In genomic region chr15:55835866-55836265, GRCh38 we compare ENCODE assay signal across 7 cellular contexts.
"Had no signal": no experiment of that assay in that cellular context is flagged by ENCODE, and none has a peak within 500 bp of the region (broad histone marks: within the 10 kb centered on the region; RNA-seq: fewer than 3 reads in every experiment).

No MANE protein-coding gene starts in this region.

- H3K27ac Mint-ChIP-seq: H9 had no signal

- H3K4me1 Mint-ChIP-seq: H9 had no signal

- H3K4me3 Mint-ChIP-seq: H9 had no signal

- H3K27ac ChIP-seq: HL-60 had no signal

- H3K9me3 Mint-ChIP-seq: H9 had no signal

- DNase-seq: GOT3, H9, HCEC 1CT, IMR-90, KG1 had no signal

- H3K4me3 ChIP-seq: K562 had no signal
